Comparison of ENCODE assay signal across 8 cellular contexts in genomic region chr2:64523667-64524603, GRCh38. TPM values are rescaled to one million over a fixed set of nuclear protein-coding genes. Genes with fewer than 3 reads are reported as not detected.
DNase-seq lines count a peak whose midpoint lies in the region; ATAC-seq and TF ChIP-seq lines count a peak whose summit lies in the region.

A gene with protein sequence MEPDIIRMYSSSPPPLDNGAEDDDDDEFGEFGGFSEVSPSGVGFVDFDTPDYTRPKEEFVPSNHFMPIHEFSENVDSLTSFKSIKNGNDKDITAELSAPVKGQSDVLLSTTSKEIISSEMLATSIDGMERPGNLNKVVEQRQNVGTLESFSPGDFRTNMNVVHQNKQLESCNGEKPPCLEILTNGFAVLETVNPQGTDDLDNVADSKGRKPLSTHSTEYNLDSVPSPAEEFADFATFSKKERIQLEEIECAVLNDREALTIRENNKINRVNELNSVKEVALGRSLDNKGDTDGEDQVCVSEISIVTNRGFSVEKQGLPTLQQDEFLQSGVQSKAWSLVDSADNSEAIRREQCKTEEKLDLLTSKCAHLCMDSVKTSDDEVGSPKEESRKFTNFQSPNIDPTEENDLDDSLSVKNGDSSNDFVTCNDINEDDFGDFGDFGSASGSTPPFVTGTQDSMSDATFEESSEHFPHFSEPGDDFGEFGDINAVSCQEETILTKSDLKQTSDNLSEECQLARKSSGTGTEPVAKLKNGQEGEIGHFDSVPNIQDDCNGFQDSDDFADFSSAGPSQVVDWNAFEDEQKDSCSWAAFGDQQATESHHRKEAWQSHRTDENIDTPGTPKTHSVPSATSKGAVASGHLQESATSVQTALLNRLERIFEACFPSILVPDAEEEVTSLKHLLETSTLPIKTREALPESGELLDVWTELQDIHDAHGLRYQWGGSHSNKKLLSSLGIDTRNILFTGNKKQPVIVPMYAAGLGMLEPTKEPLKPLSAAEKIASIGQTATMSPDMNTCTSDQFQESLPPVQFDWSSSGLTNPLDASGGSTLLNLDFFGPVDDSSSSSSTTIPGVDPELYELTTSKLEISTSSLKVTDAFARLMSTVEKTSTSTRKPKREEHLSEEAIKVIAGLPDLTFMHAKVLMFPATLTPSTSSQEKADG (plus strand): TSS chr2:64524328. CDS start chr2:64551475, 27,147 bp downstream.

- H3K9ac ChIP-seq in SU-DHL-6 (ENCODE audit: low read length) = peak within 1 kb of the TSS; percentile 84

- TF ChIP-seq EP300 in ovary (IDR thresholded peaks at IDR 0.05) = no peak

- peaks cover 3% of the 10 kb centered on the region for H3K36me3 Mint-ChIP-seq in activated naive CD8-positive, alpha-beta T cell treated with anti-CD3 and anti-CD28 coated beads, Interleukin-2, amount 10 ng/mL, durations not matched to agents 7 days and 5 days

- POLR2A ChIA-PET in activated naive CD8-positive, alpha-beta T cell treated with anti-CD3 and anti-CD28 coated beads, Interleukin-2, amount 10 ng/mL, durations not matched to agents 7 days and 5 days (lab: Charles Lee) = interaction anchor here (0.8 to 1.8 kb wide), 22 partner anchors 38 to 683 kb away, joined by 3 to 10 read pairs (median 3); partner anchors contain the start of genes SERTAD2 and UGP2

- peak within 1 kb of the TSS; percentile 99 for H3K4me3 Mint-ChIP-seq in activated naive CD8-positive, alpha-beta T cell treated with anti-CD3 and anti-CD28 coated beads, Interleukin-2, amount 10 ng/mL, durations not matched to agents 7 days and 5 days

- H3K27ac ChIP-seq in SU-DHL-6 (ENCODE audit: low read depth, low read length) = peak within 1 kb of the TSS; percentile 84
- peak within 1 kb of the TSS; percentile 78 to 97 for H3K27ac ChIP-seq in ovary
- H3K27ac ChIP-seq in thyroid gland = peak within 1 kb of the TSS; percentile 81 to 94 (median 82)

- H3F3A ChIP-seq in SU-DHL-6 (ENCODE audit: insufficient read depth) = peaks cover 9% of the 10 kb centered on the region; the same call in 1 of the 2 replicates

- H2AFZ ChIP-seq in SU-DHL-6 (ENCODE audit: low read depth, low read length, severe bottlenecking) = peak within 1 kb of the TSS; percentile 91

- intact Hi-C loops in head of caudate nucleus (cut with DNase I) = loop anchor here (5.0 to 10.0 kb wide), 6 partner anchors 38 to 379 kb away; partner anchors contain the start of gene PELI1
- intact Hi-C loops in ovary (cut with DNase I) = loop anchor here in 2 of 4 donors (5.0 to 10.0 kb wide), 2 partner anchors 348 to 351 kb away; no protein-coding TSS in a partner anchor
- intact Hi-C loops in thyroid gland (cut with DNase I) = loop anchor here (5.0 kb wide), 1 partner anchor 343 kb away; no protein-coding TSS in a partner anchor

- 0% methylated on average over 56 to 67 of the region's 67 CpGs for WGBS in ovary, 3 donors
- 0% methylated on average over 43 to 60 of the region's 67 CpGs for WGBS in thyroid gland, 2 donors

- H3K27ac Mint-ChIP-seq in activated naive CD8-positive, alpha-beta T cell treated with anti-CD3 and anti-CD28 coated beads, Interleukin-2, amount 10 ng/mL, durations not matched to agents 7 days and 5 days = peak within 1 kb of the TSS; percentile 99

- H3K4me1 ChIP-seq in ovary (ENCODE audit: insufficient read depth) (no peaks in the 10 kb centered on the region), thyroid gland (peaks cover 0 to 7% of the 10 kb centered on the region in 2 donors)

- H3K4me2 ChIP-seq in SU-DHL-6 (ENCODE audit: low read depth, low read length, poor library complexity, severe bottlenecking) = peak within 1 kb of the TSS; percentile 100

- H3K9me3 ChIP-seq in SU-DHL-6 (ENCODE audit: insufficient read depth, low read length) (no peaks in the 10 kb centered on the region), ovary (no peaks in the 10 kb centered on the region), thyroid gland (no peaks in the 10 kb centered on the region)

- peaks cover 33% of the 10 kb centered on the region for H3K4me1 Mint-ChIP-seq in activated naive CD8-positive, alpha-beta T cell treated with anti-CD3 and anti-CD28 coated beads, Interleukin-2, amount 10 ng/mL, durations not matched to agents 7 days and 5 days

- peak within 1 kb of the TSS; percentile 76 for H3K4me3 ChIP-seq in SU-DHL-6 (ENCODE audit: insufficient read depth, low read length, poor library complexity, severe bottlenecking)
- peak within 1 kb of the TSS; percentile 97 for H3K4me3 ChIP-seq in ovary
- peak within 1 kb of the TSS; percentile 68 to 86 (median 78) for H3K4me3 ChIP-seq in thyroid gland (replicated peaks in 1 of 3)

- H3K79me2 ChIP-seq in SU-DHL-6 (ENCODE audit: insufficient read depth, low read length) = peaks cover 47% of the 10 kb centered on the region

- DNase-seq in GM10266 (ENCODE audit: extremely low spot score) (peak; percentile 97), NCI-H128 (lab: John Stamatoyannopoulos, UW; ENCODE audit: unreplicated experiment) (peak; percentile 96), head of caudate nucleus (peak; percentile 96 to 99 (median 99)), ovary (peak; percentile 99), thyroid gland (peak; percentile 99)
- peak; percentile 98 for DNase-seq in activated naive CD8-positive, alpha-beta T cell treated with anti-CD3 and anti-CD28 coated beads, Interleukin-2, amount 10 ng/mL, durations not matched to agents 7 days and 5 days

- no peaks in the 10 kb centered on the region for H3K9me2 ChIP-seq in SU-DHL-6 (replicated peaks; ENCODE audit: insufficient read depth, low read length)

- TF ChIP-seq CTCF in GM10266 (IDR thresholded peaks at IDR 0.05; ENCODE audit: control insufficient read depth, insufficient read depth, low read depth, missing control alignments) (no peak), SU-DHL-6 (IDR thresholded peaks at IDR 0.05; ENCODE audit: insufficient read depth, low read length, poor library complexity, severe bottlenecking) (no peak), ovary (IDR thresholded peaks at IDR 0.05) (no peak), thyroid gland (IDR thresholded peaks at IDR 0.05) (peak in 1 of 6 experiments; percentile 18)

- ATAC-seq in HG02642 (IDR thresholded peaks at IDR 0.05; ENCODE audit: poor library complexity, unreplicated experiment) = peak; percentile 89
- ATAC-seq in activated naive CD8-positive, alpha-beta T cell treated with anti-CD3 and anti-CD28 coated beads, Interleukin-2, amount 10 ng/mL, durations not matched to agents 7 days and 5 days (ENCODE audit: low read depth) = peak; percentile 94

- H3K27me3 Mint-ChIP-seq in activated naive CD8-positive, alpha-beta T cell treated with anti-CD3 and anti-CD28 coated beads, Interleukin-2, amount 10 ng/mL, durations not matched to agents 7 days and 5 days = peaks cover 5% of the 10 kb centered on the region

- no peaks in the 10 kb centered on the region for H3K36me3 ChIP-seq in SU-DHL-6 (ENCODE audit: low read length)
- no peaks in the 10 kb centered on the region for H3K36me3 ChIP-seq in ovary
- H3K36me3 ChIP-seq in thyroid gland = no peaks in the 10 kb centered on the region

- peak; percentile 89 for TF ChIP-seq POLR2A in ovary (IDR thresholded peaks at IDR 0.05)
- TF ChIP-seq POLR2A in thyroid gland (IDR thresholded peaks at IDR 0.05) = peak in 1 of 2 donors; percentile 90

- H3K27me3 ChIP-seq in SU-DHL-6 (ENCODE audit: low read length) (no peaks in the 10 kb centered on the region), ovary (no peaks in the 10 kb centered on the region), thyroid gland (no peaks in the 10 kb centered on the region)

- H4K20me1 ChIP-seq in SU-DHL-6 (ENCODE audit: low read depth, low read length) = peaks cover 14% of the 10 kb centered on the region

- H3K9me3 Mint-ChIP-seq in activated naive CD8-positive, alpha-beta T cell treated with anti-CD3 and anti-CD28 coated beads, Interleukin-2, amount 10 ng/mL, durations not matched to agents 7 days and 5 days = no peaks in the 10 kb centered on the region

RNA-seq across cellular contexts. Expression of the gene that starts here (rescaled TPM):
- total RNA-seq in activated naive CD8-positive, alpha-beta T cell treated with anti-CD3 and anti-CD28 coated beads, Interleukin-2, amount 10 ng/mL, durations not matched to agents 7 days and 5 days = 10 to 100 TPM; 34.3 to 38.9 TPM
- total RNA-seq in ovary = 10 to 100 TPM; 24.1 to 33.8 (median 27.6) TPM
- polyA plus RNA-seq in ovary = 10 to 100 TPM; 18.5 to 28.8 TPM
- 10 to 100 TPM; 51.7 to 56.7 (median 53.2) TPM for total RNA-seq in thyroid gland

Comparison
In these comparisons a context has a peak if more than half of its experiments do, and no peak if none do; other contexts are left out.
1. Peak in every context shown above with its lines: DNase-seq, ATAC-seq, H3K4me3 ChIP-seq and H3K27ac ChIP-seq.